In the genomic region with DNA sequence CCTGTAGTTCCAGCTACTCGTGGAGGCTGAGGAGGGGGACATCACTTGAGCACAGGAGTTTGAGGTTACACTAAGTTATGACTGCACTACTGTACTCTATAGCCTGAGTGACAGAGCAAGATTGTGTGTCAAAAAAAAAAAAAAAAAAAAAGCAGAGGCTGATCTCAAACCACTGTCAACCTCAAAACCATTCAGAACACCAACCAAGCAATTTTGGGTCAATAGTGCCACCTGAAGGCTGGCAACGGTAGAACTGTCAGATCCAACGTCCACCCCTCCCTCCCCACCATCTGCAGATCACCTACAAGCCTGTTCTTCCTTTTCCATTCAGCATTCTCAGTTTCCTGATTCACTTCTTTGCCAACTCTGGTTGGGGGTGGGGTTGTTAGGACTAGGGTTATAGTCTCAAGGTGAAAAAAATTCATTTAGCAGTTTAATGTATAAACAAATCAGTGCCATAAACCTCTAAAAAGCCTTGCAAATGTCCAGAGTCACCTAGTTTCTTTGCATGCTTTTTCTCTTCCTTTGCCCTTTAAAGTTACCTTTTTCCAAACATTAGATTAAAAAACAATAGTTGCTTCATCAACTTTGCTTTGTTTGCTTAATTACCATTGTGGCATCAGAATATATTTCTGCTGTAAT, we compare ENCODE assay signal across 8 cellular contexts. TPM values are rescaled to one million over a fixed set of nuclear protein-coding genes. Genes with fewer than 3 reads are reported as not detected.
DNase-seq lines count a peak whose midpoint lies in the region; ATAC-seq and TF ChIP-seq lines count a peak whose summit lies in the region.

No MANE protein-coding gene starts in this region.

- TF ChIP-seq CTCF in osteocyte (IDR thresholded peaks at IDR 0.05) (peak; percentile 71), transverse colon (IDR thresholded peaks at IDR 0.05) (peak; percentile 42 to 71 (median 56))

- ATAC-seq in GM18858 (IDR thresholded peaks at IDR 0.05; ENCODE audit: unreplicated experiment): peak; percentile 31

- peak overlapping the region; percentile 34 to 91 (median 87) for H3K27ac ChIP-seq in transverse colon

- DNase-seq in AG20443 (ENCODE audit: low spot score) (peak; percentile 62), HT1080 (ENCODE audit: low read depth) (peak; percentile 79), OCI-M2 (lab: John Stamatoyannopoulos, UW; ENCODE audit: unreplicated experiment) (peak; percentile 30), fibroblast of gingiva (ENCODE audit: low read depth) (peak; percentile 42), osteocyte (ENCODE audit: extremely low spot score, unreplicated experiment) (no peak), transverse colon (peak; percentile 79)
- DNase-seq in activated T-cell treated with anti-CD3 and anti-CD28 coated beads, Interleukin-2, amount 50 U/mL, for 24 hours: peak; percentile 72

- WGBS in transverse colon (ENCODE audit: low coverage in 1 of 2), 2 donors: 15 to 36% methylated on average over 2 to 3 of the region's 3 CpGs

- H3K4me3 ChIP-seq in transverse colon: no peak overlapping the region

- no peak for TF ChIP-seq POLR2A in transverse colon (IDR thresholded peaks at IDR 0.05)

- H3K4me1 ChIP-seq in transverse colon: peaks cover 3 to 34% (median 17%) of the 10 kb centered on the region in 4 donors

- no peaks in the 10 kb centered on the region for H3K27me3 Mint-ChIP-seq in activated T-cell treated with anti-CD3 and anti-CD28 coated beads, Interleukin-2, amount 50 U/mL, for 24 hours
- H3K27me3 Mint-ChIP-seq in osteocyte (ENCODE audit: unreplicated experiment): peaks cover 4% of the 10 kb centered on the region

- peaks cover 48% of the 10 kb centered on the region for H3K4me1 Mint-ChIP-seq in activated T-cell treated with anti-CD3 and anti-CD28 coated beads, Interleukin-2, amount 50 U/mL, for 24 hours (ENCODE audit: low read depth)
- peaks cover 15% of the 10 kb centered on the region for H3K4me1 Mint-ChIP-seq in osteocyte (ENCODE audit: unreplicated experiment)

- peaks cover 61% of the 10 kb centered on the region for H3K36me3 Mint-ChIP-seq in activated T-cell treated with anti-CD3 and anti-CD28 coated beads, Interleukin-2, amount 50 U/mL, for 24 hours (ENCODE audit: low read depth)
- peaks cover 11% of the 10 kb centered on the region for H3K36me3 Mint-ChIP-seq in osteocyte (ENCODE audit: unreplicated experiment)

- no peaks in the 10 kb centered on the region for H3K9me3 Mint-ChIP-seq in activated T-cell treated with anti-CD3 and anti-CD28 coated beads, Interleukin-2, amount 50 U/mL, for 24 hours
- H3K9me3 Mint-ChIP-seq in osteocyte (ENCODE audit: unreplicated experiment): peaks cover 7% of the 10 kb centered on the region

- H3K36me3 ChIP-seq in transverse colon: peaks cover 0 to 16% (median 5%) of the 10 kb centered on the region in 4 donors

- intact Hi-C loops in transverse colon (cut with DNase I; ENCODE audit: low total_unique reads): loop anchor here (5.0 kb wide), 1 partner anchor 200 kb away; no protein-coding TSS in a partner anchor

- no peaks in the 10 kb centered on the region for H3K9me3 ChIP-seq in transverse colon

- peak overlapping the region; percentile 100 for H3K4me3 Mint-ChIP-seq in activated T-cell treated with anti-CD3 and anti-CD28 coated beads, Interleukin-2, amount 50 U/mL, for 24 hours
- H3K4me3 Mint-ChIP-seq in osteocyte (ENCODE audit: unreplicated experiment): peak overlapping the region; percentile 40

- TF ChIP-seq EP300 in transverse colon (IDR thresholded peaks at IDR 0.05; ENCODE audit: low read depth): no peak

- H3K27me3 ChIP-seq in transverse colon: peaks cover 7% of the 10 kb centered on the region

- in situ Hi-C loops in transverse colon (cut with MboI; ENCODE audit: low pct_ligation_motif_present in 1 of 4, low pct_unique_long_range_greater_than_20kb in 1 of 4, low sequenced_read_pairs in 3 of 4): loop anchor here (5.0 to 25.0 kb wide), 7 partner anchors 87 to 525 kb away; a partner anchor contains a TSS

- H3K27ac Mint-ChIP-seq in activated T-cell treated with anti-CD3 and anti-CD28 coated beads, Interleukin-2, amount 50 U/mL, for 24 hours: peak overlapping the region; percentile 100
- H3K27ac Mint-ChIP-seq in osteocyte (ENCODE audit: unreplicated experiment): peak overlapping the region; percentile 14

RNA-seq across cellular contexts. Expression of a gene that starts 2.6 kb away (rescaled TPM):
- 74.5 and 92.9 TPM in 2 replicates for total RNA-seq in HT1080 (2014; rRNA removed; shearing (Covaris generic))
- polyA plus RNA-seq in HT1080 (2015; cell fraction: cytosol; rRNA removed): 44.9 and 61.6 TPM in 2 replicates
- polyA plus RNA-seq in HT1080 (2015; cell fraction: nucleus; rRNA removed): 22.2 and 26.0 TPM in 2 replicates
- total RNA-seq in osteocyte: 38.0 and 42.0 TPM in 2 replicates
- total RNA-seq in transverse colon: 10 to 100 TPM in 2 of 4 donors, under 1 TPM in 2; 0.60 to 37.1 (median 12.0) TPM
